1 cellular context compared by ENCODE assay signal in the genomic region with DNA sequence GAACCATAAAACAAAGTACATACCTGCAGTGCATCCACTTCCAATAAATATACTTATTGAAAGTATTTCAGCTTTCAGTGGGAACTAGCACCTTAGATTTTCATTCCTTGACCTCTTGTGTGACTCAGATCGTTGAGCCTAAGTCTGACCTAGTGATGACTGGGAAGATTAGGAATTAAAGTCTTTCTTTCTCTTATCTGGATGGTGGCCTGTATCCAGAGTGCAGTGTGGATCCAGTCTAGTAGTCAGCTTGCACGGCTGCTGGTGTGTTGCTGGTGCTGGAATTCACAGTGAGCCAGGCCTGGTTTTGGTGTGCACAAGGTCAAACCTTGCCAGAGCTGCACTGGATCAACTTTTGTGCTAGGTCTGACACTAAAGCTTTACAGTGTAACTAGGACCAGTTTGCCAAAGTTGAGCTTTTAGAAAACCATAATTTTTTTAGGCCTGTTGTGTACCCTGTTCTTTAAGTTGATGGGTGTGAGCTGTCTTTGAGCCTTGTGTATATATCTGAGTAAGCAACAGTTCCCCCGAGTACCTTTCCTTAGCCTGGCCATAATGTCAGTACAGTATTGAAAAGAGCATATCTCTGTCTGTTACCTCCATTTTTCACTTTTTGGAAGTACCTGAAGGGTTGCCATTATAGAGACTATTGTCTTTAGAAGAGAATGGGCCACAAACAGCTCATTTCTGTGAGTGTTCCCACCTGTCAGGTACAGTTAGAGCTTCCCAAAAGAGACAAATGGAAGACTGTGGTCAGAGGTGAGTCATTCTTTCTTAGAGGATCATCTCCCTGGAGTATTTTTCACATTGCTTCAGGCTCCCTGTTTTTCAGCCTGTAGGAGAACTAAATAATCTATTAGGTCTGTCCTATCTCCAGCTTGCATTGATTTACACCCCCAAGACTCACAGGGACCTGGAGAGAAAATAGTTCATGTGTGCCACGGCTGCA.
TF ChIP-seq lines count a peak whose summit lies in the region.

No MANE protein-coding gene starts in this region.

TF ChIP-seq in K562, 482 proteins besides CTCF, POLR2A, EP300 and RAD21 (continued from another document):
- TF ChIP-seq, protein P1, sequence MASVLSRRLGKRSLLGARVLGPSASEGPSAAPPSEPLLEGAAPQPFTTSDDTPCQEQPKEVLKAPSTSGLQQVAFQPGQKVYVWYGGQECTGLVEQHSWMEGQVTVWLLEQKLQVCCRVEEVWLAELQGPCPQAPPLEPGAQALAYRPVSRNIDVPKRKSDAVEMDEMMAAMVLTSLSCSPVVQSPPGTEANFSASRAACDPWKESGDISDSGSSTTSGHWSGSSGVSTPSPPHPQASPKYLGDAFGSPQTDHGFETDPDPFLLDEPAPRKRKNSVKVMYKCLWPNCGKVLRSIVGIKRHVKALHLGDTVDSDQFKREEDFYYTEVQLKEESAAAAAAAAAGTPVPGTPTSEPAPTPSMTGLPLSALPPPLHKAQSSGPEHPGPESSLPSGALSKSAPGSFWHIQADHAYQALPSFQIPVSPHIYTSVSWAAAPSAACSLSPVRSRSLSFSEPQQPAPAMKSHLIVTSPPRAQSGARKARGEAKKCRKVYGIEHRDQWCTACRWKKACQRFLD (CRISPR knock-in tag; IDR thresholded peaks at IDR 0.05), result no peak
- TF ChIP-seq FOSL1 (tag; conservative IDR thresholded peaks at IDR 0.05) (peak; percentile 78), HDAC8 (tag; IDR thresholded peaks at IDR 0.05) (no peak), GATA2 (CRISPR knock-in tag; IDR thresholded peaks at IDR 0.05) (peak; percentile 38; the same call in 1 of the 2 replicates), JUND (IDR thresholded peaks at IDR 0.05; ENCODE audit: borderline replicate concordance, low read depth, low read length) (no peak), JUND (tag; IDR thresholded peaks at IDR 0.05; ENCODE audit: borderline replicate concordance, low read depth, low read length) (peak; percentile 2; the same call in 1 of the 3 replicates), NCOA6 (IDR thresholded peaks at IDR 0.05) (no peak), ZBTB1 (CRISPR knock-in tag; IDR thresholded peaks at IDR 0.05; ENCODE audit: borderline replicate concordance, low read depth) (no peak), ZNF175 (CRISPR knock-in tag; IDR thresholded peaks at IDR 0.05; ENCODE audit: low read depth) (no peak), BDP1 (IDR thresholded peaks at IDR 0.05; ENCODE audit: insufficient read depth, insufficient read length) (no peak), KDM2B (CRISPR knock-in tag; IDR thresholded peaks at IDR 0.05) (no peak), SP2 (IDR thresholded peaks at IDR 0.05; ENCODE audit: extremely low read depth, low read depth, low read length, poor library complexity, severe bottlenecking) (no peak), ZNF282 (CRISPR knock-in tag; IDR thresholded peaks at IDR 0.05) (no peak)
- TF ChIP-seq, protein P2, sequence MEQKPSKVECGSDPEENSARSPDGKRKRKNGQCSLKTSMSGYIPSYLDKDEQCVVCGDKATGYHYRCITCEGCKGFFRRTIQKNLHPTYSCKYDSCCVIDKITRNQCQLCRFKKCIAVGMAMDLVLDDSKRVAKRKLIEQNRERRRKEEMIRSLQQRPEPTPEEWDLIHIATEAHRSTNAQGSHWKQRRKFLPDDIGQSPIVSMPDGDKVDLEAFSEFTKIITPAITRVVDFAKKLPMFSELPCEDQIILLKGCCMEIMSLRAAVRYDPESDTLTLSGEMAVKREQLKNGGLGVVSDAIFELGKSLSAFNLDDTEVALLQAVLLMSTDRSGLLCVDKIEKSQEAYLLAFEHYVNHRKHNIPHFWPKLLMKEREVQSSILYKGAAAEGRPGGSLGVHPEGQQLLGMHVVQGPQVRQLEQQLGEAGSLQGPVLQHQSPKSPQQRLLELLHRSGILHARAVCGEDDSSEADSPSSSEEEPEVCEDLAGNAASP (IDR thresholded peaks at IDR 0.05), result no peak
